In genomic region chr1:169485427-169486280, GRCh38 we compare ENCODE assay signal across 1 cellular context.
TF ChIP-seq lines count a peak whose summit lies in the region.

TSS of gene SLC19A2 (minus strand) at chr1:169485944. CDS start at chr1:169485766, 178 bp downstream.

TF ChIP-seq in K562, 482 proteins besides CTCF, POLR2A, EP300 and RAD21 (continued from another document and continues in another):
- TF ChIP-seq CHD7 (IDR thresholded peaks at IDR 0.05; ENCODE audit: low read depth, low read length) (no peak), FIP1L1 (IDR thresholded peaks at IDR 0.05; ENCODE audit: low read depth, low read length, poor library complexity, severe bottlenecking) (peak; percentile 93), RUNX1 (IDR thresholded peaks at IDR 0.05; ENCODE audit: low read depth) (no peak), FOXA1 (IDR thresholded peaks at IDR 0.05; ENCODE audit: borderline replicate concordance) (no peak), STAG1 (CRISPR knock-in tag; IDR thresholded peaks at IDR 0.05; ENCODE audit: borderline replicate concordance) (0 out of 2 replicates have a peak, but pooled peaks have one; percentile 14), ZNF311 (CRISPR knock-in tag; IDR thresholded peaks at IDR 0.05) (no peak), ZNF140 (CRISPR knock-in tag; IDR thresholded peaks at IDR 0.05) (no peak), SAFB2 (IDR thresholded peaks at IDR 0.05; ENCODE audit: borderline replicate concordance, low read depth, low read length, severe bottlenecking) (no peak), ZBTB2 (IDR thresholded peaks at IDR 0.05) (no peak), DNMT1 (IDR thresholded peaks at IDR 0.05) (no peak), KDM5B (IDR thresholded peaks at IDR 0.05; ENCODE audit: insufficient replicate concordance, low read depth, low read length) (peak; percentile 91), E4F1 (CRISPR knock-in tag; IDR thresholded peaks at IDR 0.05; ENCODE audit: borderline replicate concordance) (no peak), ARID3B (CRISPR knock-in tag; IDR thresholded peaks at IDR 0.05; ENCODE audit: borderline replicate concordance) (no peak), SMAD4 (CRISPR knock-in tag; conservative IDR thresholded peaks at IDR 0.05) (0 out of 2 replicates have a peak, but pooled peaks have one; percentile 69), ZNF224 (CRISPR knock-in tag; IDR thresholded peaks at IDR 0.05) (no peak), ARID4B (CRISPR knock-in tag; IDR thresholded peaks at IDR 0.05) (peak; percentile 89), MEIS2 (IDR thresholded peaks at IDR 0.05; ENCODE audit: partially characterized antibody) (peak; percentile 64), SMARCA5 (IDR thresholded peaks at IDR 0.05) (no peak), E2F8 (IDR thresholded peaks at IDR 0.05; ENCODE audit: low read depth, partially characterized antibody) (no peak), C11orf30 (IDR thresholded peaks at IDR 0.05; ENCODE audit: low read depth) (no peak), ILF3 (IDR thresholded peaks at IDR 0.05; ENCODE audit: borderline replicate concordance) (no peak), E2F1 (CRISPR knock-in tag; IDR thresholded peaks at IDR 0.05) (peak; percentile 71; the same call in 1 of the 2 replicates), ZNF644 (tag; IDR thresholded peaks at IDR 0.05; ENCODE audit: low read depth) (no peak)
